In genomic region chr3:129184396-129184656, GRCh38 we compare ENCODE assay signal across 8 cellular contexts. TPM values are rescaled to one million over a fixed set of nuclear protein-coding genes. Genes with fewer than 3 reads are reported as not detected.
DNase-seq lines count a peak whose midpoint lies in the region; ATAC-seq and TF ChIP-seq lines count a peak whose summit lies in the region.

No MANE protein-coding gene starts in this region.

- H3K27me3 Mint-ChIP-seq in activated T-cell treated with anti-CD3 and anti-CD28 coated beads, Interleukin-2, amount 50 U/mL, for 4 hours (ENCODE audit: low read depth): no peaks in the 10 kb centered on the region

- H3K4me3 ChIP-seq in MG63: peak overlapping the region; percentile 93
- peak overlapping the region in 3 of 4 donors; percentile 65 to 84 (median 82) for H3K4me3 ChIP-seq in adrenal gland
- peak overlapping the region; percentile 81 for H3K4me3 ChIP-seq in iPS-20b (ENCODE audit: low read length)

- ATAC-seq in activated T-cell treated with anti-CD3 and anti-CD28 coated beads, Interleukin-2, amount 50 U/mL, for 4 hours: peak; percentile 6 to 14
- no peak for ATAC-seq in HG03571 (IDR thresholded peaks at IDR 0.05; ENCODE audit: unreplicated experiment)

- H3K36me3 ChIP-seq in MG63: peaks cover 37% of the 10 kb centered on the region
- no peaks in the 10 kb centered on the region for H3K36me3 ChIP-seq in adrenal gland (replicated peaks in 1 of 2)
- H3K36me3 ChIP-seq in iPS-20b (ENCODE audit: insufficient read depth, low read depth, low read length): peaks cover 15% of the 10 kb centered on the region

- no peak for TF ChIP-seq POLR2A in adrenal gland (IDR thresholded peaks at IDR 0.05)

- peaks cover 20% of the 10 kb centered on the region for H3K4me1 Mint-ChIP-seq in activated T-cell treated with anti-CD3 and anti-CD28 coated beads, Interleukin-2, amount 50 U/mL, for 4 hours (ENCODE audit: low read depth)

- no peaks in the 10 kb centered on the region for H3K9me3 ChIP-seq in MG63
- no peaks in the 10 kb centered on the region for H3K9me3 ChIP-seq in adrenal gland (replicated peaks in 1 of 3)
- no peaks in the 10 kb centered on the region for H3K9me3 ChIP-seq in iPS-20b (ENCODE audit: insufficient read depth, low read depth, low read length)

- TF ChIP-seq CTCF in adrenal gland (IDR thresholded peaks at IDR 0.05): no peak

- H3K9ac ChIP-seq in iPS-20b (ENCODE audit: low read depth, low read length): peak overlapping the region; percentile 99

- intact Hi-C loops in adrenal gland (cut with DNase I): loop anchor here in 1 of 2 donors (5.0 kb wide), 1 partner anchor 63 kb away; the partner anchor contains the start of gene COPG1

- H3K27me3 ChIP-seq in MG63 (no peaks in the 10 kb centered on the region), adrenal gland (no peaks in the 10 kb centered on the region), iPS-20b (ENCODE audit: insufficient read depth, low read length) (no peaks in the 10 kb centered on the region)

- peak; percentile 9 for DNase-seq in activated T-cell treated with anti-CD3 and anti-CD28 coated beads, Interleukin-2, amount 50 U/mL, for 4 hours
- DNase-seq in activated T-cell treated with anti-CD3 and anti-CD28 coated beads for 4 hours (no peak), MG63 (peak; percentile 28), adrenal gland (peak in 5 of 7 donors; percentile 35 to 69 (median 43)), retina (no peak)
- DNase-seq in stimulated activated CD4-positive, alpha-beta T cell treated with anti-CD3 and anti-CD28 coated beads, Interleukin-2, amount 100 ng/mL, for 24 hours: peak; percentile 40 to 50

- 0 to 1% (median 0%) methylated on average over 3 to 5 of the region's 5 CpGs for WGBS in adrenal gland, 4 donors

- H3K4me1 ChIP-seq in adrenal gland (replicated peaks in 1 of 2) (peaks cover 30 to 53% of the 10 kb centered on the region in 2 donors), iPS-20b (ENCODE audit: insufficient read depth, low read length) (peaks cover 5% of the 10 kb centered on the region; the same call in 1 of the 2 replicates)

- H3K4me3 Mint-ChIP-seq in activated T-cell treated with anti-CD3 and anti-CD28 coated beads, Interleukin-2, amount 50 U/mL, for 4 hours: peak overlapping the region; percentile 98

- H3K9me3 Mint-ChIP-seq in activated T-cell treated with anti-CD3 and anti-CD28 coated beads, Interleukin-2, amount 50 U/mL, for 4 hours: no peaks in the 10 kb centered on the region

- H3K27ac ChIP-seq in adrenal gland: peak overlapping the region; percentile 96 to 99 (median 99)
- peak overlapping the region; percentile 99 for H3K27ac ChIP-seq in iPS-20b (ENCODE audit: low read length)

- H3K36me3 Mint-ChIP-seq in activated T-cell treated with anti-CD3 and anti-CD28 coated beads, Interleukin-2, amount 50 U/mL, for 4 hours (ENCODE audit: insufficient read depth): peaks cover 29% of the 10 kb centered on the region

RNA-seq across cellular contexts. Expression of gene CNBP, which starts 0.6 kb away (rescaled TPM):
- 100 to 1,000 TPM; 606 to 623 (median 610) TPM for total RNA-seq in activated T-cell treated with anti-CD3 and anti-CD28 coated beads, Interleukin-2, amount 50 U/mL, for 4 hours
- 344 and 476 TPM in 2 replicates for total RNA-seq in MG63 (2014; rRNA removed; shearing (Covaris generic); ENCODE audit: low replicate concordance)
- total RNA-seq in adrenal gland: 100 to 1,000 TPM; 336 to 804 (median 488) TPM
- 100 to 1,000 TPM; 373 to 465 (median 424) TPM for polyA plus RNA-seq in adrenal gland

RNA-seq across cellular contexts. Expression of gene ISY1, which starts 23.5 kb away (rescaled TPM):
- total RNA-seq in activated T-cell treated with anti-CD3 and anti-CD28 coated beads, Interleukin-2, amount 50 U/mL, for 4 hours: 100 to 1,000 TPM in 1 of 3 donors, 10 to 100 TPM in 2; 93.1 to 101 (median 93.9) TPM
- total RNA-seq in MG63 (2014; rRNA removed; shearing (Covaris generic); ENCODE audit: low replicate concordance): 64.0 and 107 TPM in 2 replicates
- total RNA-seq in adrenal gland: 10 to 100 TPM in 7 of 8 donors, 1 to 10 TPM in 1; 4.1 to 40.0 (median 26.1) TPM
- 10 to 100 TPM; 15.0 to 39.7 (median 17.7) TPM for polyA plus RNA-seq in adrenal gland

Comparison
In these comparisons a context has a peak if more than half of its experiments do, and no peak if none do; other contexts are left out.
1. DNase-seq: peak in activated T-cell treated with anti-CD3 and anti-CD28 coated beads, Interleukin-2, amount 50 U/mL, for 4 hours (single experiment), MG63 (single experiment), adrenal gland (5 of 7) and stimulated activated CD4-positive, alpha-beta T cell treated with anti-CD3 and anti-CD28 coated beads, Interleukin-2, amount 100 ng/mL, for 24 hours (2 of 2); none in activated T-cell treated with anti-CD3 and anti-CD28 coated beads for 4 hours (single experiment) and retina (single experiment).
2. Peak in every context shown above with its lines, with median percentiles within 50 percentile points of each other: H3K4me3 ChIP-seq.